16 cellular contexts compared by ENCODE assay signal in the genomic region with DNA sequence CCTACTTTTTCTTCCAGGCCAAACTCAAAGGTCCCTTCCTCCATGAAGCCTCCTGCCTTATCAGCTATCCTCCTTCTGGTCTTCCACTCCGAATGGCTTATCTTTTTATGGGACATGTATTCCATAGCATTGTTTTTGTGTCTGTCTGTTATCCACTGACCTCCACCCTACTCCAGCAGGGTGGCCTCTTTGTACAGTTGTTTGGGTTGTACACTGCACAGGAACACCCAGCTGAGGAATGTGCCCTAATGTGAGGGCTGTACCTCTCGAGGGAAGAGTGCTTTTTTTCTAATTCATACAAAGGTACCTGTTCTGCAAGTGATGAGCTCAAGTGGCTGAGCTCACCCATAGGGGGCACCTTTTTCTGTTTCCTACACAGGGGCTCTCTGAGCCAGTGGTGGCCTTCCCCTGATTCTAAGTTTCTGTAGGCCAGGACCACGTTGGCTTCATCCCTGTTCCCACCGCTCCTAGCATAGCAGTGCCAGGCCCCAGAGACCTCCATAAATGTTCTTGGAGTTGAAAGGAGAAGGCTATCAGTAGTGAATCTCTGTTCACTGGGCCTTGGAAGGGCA.
"Had no signal": no experiment of that assay in that cellular context is flagged by ENCODE, and none has a peak within 500 bp of the region (broad histone marks: within the 10 kb centered on the region; RNA-seq: fewer than 3 reads in every experiment).

No MANE protein-coding gene starts in this region.

- H3K36me3 Mint-ChIP-seq: memory B cell, T-cell had no signal

- H3K27ac Mint-ChIP-seq: activated T-helper 2 cell treated with anti-CD3 and anti-CD28 coated beads, Interferon-gamma antibody, Interleukin-2, Interleukin-4, amounts not matched to agents 10 μg/mL and 5 μg/mL and 100 μg/mL, durations not matched to agents 14 hours and 24 hours and 36 hours; dendritic cell treated with granulocyte-macrophage colony-stimulating factor and Interleukin-4, amounts not matched to agents 40 ng/mL and 50 ng/mL, for 4 days; memory B cell; stimulated activated naive CD8-positive, alpha-beta T cell treated with anti-CD3 and anti-CD28 coated beads, Interleukin-15, Interleukin-2, amounts not matched to agents 100 ng/mL and 50 ng/mL, for 24 hours; T-cell had no signal

- H3K4me1 Mint-ChIP-seq: memory B cell, T-cell had no signal

- H3K36me3 ChIP-seq: adrenal gland, esophagus muscularis mucosa, left ventricle myocardium inferior had no signal

- H3K4me3 Mint-ChIP-seq: dendritic cell treated with granulocyte-macrophage colony-stimulating factor and Interleukin-4, amounts not matched to agents 40 ng/mL and 50 ng/mL, for 4 days; memory B cell; nephron; stimulated activated naive CD8-positive, alpha-beta T cell treated with anti-CD3 and anti-CD28 coated beads, Interleukin-15, Interleukin-2, amounts not matched to agents 100 ng/mL and 50 ng/mL, for 24 hours; T-cell had no signal

- H3K9me3 ChIP-seq: adrenal gland had no signal

- H3K27ac ChIP-seq: adrenal gland, esophagus muscularis mucosa, left ventricle myocardium inferior had no signal

- H3K27me3 Mint-ChIP-seq: dendritic cell treated with granulocyte-macrophage colony-stimulating factor and Interleukin-4, amounts not matched to agents 40 ng/mL and 50 ng/mL, for 4 days had no signal

- H3K27me3 ChIP-seq: adrenal gland had no signal

- H3K9me3 Mint-ChIP-seq: activated T-helper 2 cell treated with anti-CD3 and anti-CD28 coated beads, Interferon-gamma antibody, Interleukin-2, Interleukin-4, amounts not matched to agents 10 μg/mL and 5 μg/mL and 100 μg/mL, durations not matched to agents 14 hours and 24 hours and 36 hours had no signal

- DNase-seq: activated CD4-positive, alpha-beta T cell treated with anti-CD3 and anti-CD28 coated beads for 48 hours; activated CD8-positive, alpha-beta memory T cell treated with anti-CD3 and anti-CD28 coated beads for 24 hours; activated naive CD4-positive, alpha-beta T cell treated with anti-CD3 and anti-CD28 coated beads, Interleukin-2, amount 50 U/mL, for 16 hours; adrenal gland; central memory CD4-positive, alpha-beta T cell; foreskin fibroblast; left ventricle myocardium inferior; stimulated activated CD4-positive, alpha-beta T cell treated with anti-CD3 and anti-CD28 coated beads, Interleukin-4, amount 100 ng/mL, for 1 hour; T-cell; T1000 had no signal

- H3K4me3 ChIP-seq: adrenal gland, esophagus muscularis mucosa, left ventricle myocardium inferior had no signal

- ATAC-seq: T-cell had no signal

- H3K4me1 ChIP-seq: adrenal gland, esophagus muscularis mucosa, left ventricle myocardium inferior had no signal
